Comparison of ENCODE assay signal across 3 cellular contexts in the genomic region with DNA sequence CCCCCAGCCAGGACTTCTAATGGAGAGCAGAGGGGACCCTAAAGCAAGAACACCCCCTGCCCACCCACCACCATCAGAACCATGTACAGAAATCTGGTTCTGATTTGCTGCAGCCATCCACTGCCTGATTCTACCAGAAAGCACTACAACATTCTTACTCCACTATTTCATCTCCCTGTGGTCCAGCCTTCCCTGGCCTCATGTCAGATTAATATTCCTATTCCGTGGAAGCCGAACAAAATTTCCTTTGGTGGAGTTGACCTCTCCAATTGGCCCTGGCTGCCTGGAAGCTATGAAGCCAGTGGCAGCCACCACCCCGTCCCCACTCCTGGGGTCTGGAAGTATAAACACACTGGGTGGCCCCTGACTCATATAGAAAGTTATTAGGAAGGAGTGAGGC.
"Had no signal": no experiment of that assay in that cellular context is flagged by ENCODE, and none has a peak within 500 bp of the region (broad histone marks: within the 10 kb centered on the region; RNA-seq: fewer than 3 reads in every experiment).

No MANE protein-coding gene starts in this region.

- H3K4me3 ChIP-seq: GM12878 had no signal

- DNase-seq: GDM1, GF-D8 had no signal

- ATAC-seq: GM12878 had no signal
